In the genomic region with DNA sequence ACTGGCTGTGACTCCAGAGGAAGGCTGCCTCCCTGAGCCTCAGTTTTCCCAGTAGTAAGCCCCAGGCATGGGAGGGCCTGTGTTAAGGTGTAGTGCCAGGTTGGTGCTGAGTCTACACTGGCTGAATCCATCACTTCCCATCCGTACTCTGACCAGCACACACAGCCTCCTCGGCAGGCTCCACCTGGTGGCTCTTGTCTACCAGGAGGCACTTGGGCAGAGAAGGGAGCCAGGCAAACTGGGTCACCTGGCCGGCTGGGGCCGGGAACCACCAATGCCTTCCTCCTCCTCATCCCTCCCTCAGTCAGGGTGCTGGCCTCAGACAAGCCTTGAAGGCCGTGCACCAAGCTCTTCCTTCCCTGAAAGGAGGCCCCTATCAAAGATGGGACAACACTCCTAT, we compare ENCODE assay signal across 21 cellular contexts.
DNase-seq lines count a peak whose midpoint lies in the region; ATAC-seq and TF ChIP-seq lines count a peak whose summit lies in the region.
"Had no signal": no experiment of that assay in that cellular context is flagged by ENCODE, and none has a peak within 500 bp of the region (broad histone marks: within the 10 kb centered on the region; RNA-seq: fewer than 3 reads in every experiment).

No MANE protein-coding gene starts in this region.

- CTCF ChIA-PET in WTC11 (lab: Charles Lee): interaction anchor here (1.2 to 4.9 kb wide), 2 partner anchors 15 to 23 kb away, joined by 4 to 31 read pairs; no protein-coding TSS in a partner anchor

- H3K4me1 Mint-ChIP-seq in WTC11: peaks cover 75% of the 10 kb centered on the region

- H3K4me3 ChIP-seq in BLaER1: no peak overlapping the region
- H3K4me3 ChIP-seq in osteoblast (ENCODE audit: insufficient read depth, low read length): no peak overlapping the region
- H3K4me3 ChIP-seq in SJCRH30: no peak overlapping the region
- H3K4me3 ChIP-seq: MG63 had no signal

- peaks cover 10% of the 10 kb centered on the region for H3K9me3 Mint-ChIP-seq in WTC11

- H2AFZ ChIP-seq in osteoblast (ENCODE audit: low read length): no peak overlapping the region

- H3K27me3 ChIP-seq in BLaER1 (no peaks in the 10 kb centered on the region), foreskin keratinocyte (no peaks in the 10 kb centered on the region), osteoblast (ENCODE audit: insufficient read depth, low read length) (no peaks in the 10 kb centered on the region), SJCRH30 (no peaks in the 10 kb centered on the region)
- H3K27me3 ChIP-seq: MG63 had no signal

- H3K9ac ChIP-seq in BLaER1: 0 out of 2 replicates have a peak overlapping the region, but pooled peaks have one; percentile 8

- peaks cover 16% of the 10 kb centered on the region for H3K36me3 Mint-ChIP-seq in WTC11

- TF ChIP-seq CTCF in WTC11 (IDR thresholded peaks at IDR 0.05): no peak
- peak; percentile 4 for TF ChIP-seq CTCF in foreskin keratinocyte (conservative IDR thresholded peaks at IDR 0.05)
- TF ChIP-seq CTCF in osteoblast (IDR thresholded peaks at IDR 0.05; ENCODE audit: extremely low read depth, low read depth, low read length): no peak

- H3K36me3 ChIP-seq in BLaER1 (peaks cover 96% of the 10 kb centered on the region), osteoblast (ENCODE audit: insufficient read depth, low read length) (no peaks in the 10 kb centered on the region), SJCRH30 (no peaks in the 10 kb centered on the region)
- H3K36me3 ChIP-seq: MG63 had no signal

- ATAC-seq in WTC11 (peak; percentile 7; the same call in 1 of the 2 replicates), foreskin keratinocyte (no peak)
- ATAC-seq: SK-N-SH treated with all-trans-retinoic acid at 6 μM for 48 hours had no signal

- H4K20me1 ChIP-seq in BLaER1: peaks cover 95% of the 10 kb centered on the region
- no peaks in the 10 kb centered on the region for H4K20me1 ChIP-seq in osteoblast (ENCODE audit: insufficient read depth, low read length)

- H3K9me3 ChIP-seq in BLaER1: peaks cover 17% of the 10 kb centered on the region
- H3K9me3 ChIP-seq in osteoblast (ENCODE audit: low read depth, low read length): no peaks in the 10 kb centered on the region
- H3K9me3 ChIP-seq in SJCRH30 (replicated peaks): no peaks in the 10 kb centered on the region

- H3K4me3 Mint-ChIP-seq in WTC11: no peak overlapping the region
- H3K4me3 Mint-ChIP-seq: H9, IgD-negative memory B cell had no signal

- H3K79me2 ChIP-seq in osteoblast (ENCODE audit: insufficient read depth, low read length): no peaks in the 10 kb centered on the region

- H3K4me2 ChIP-seq in BLaER1: peak overlapping the region; percentile 69; the same call in 1 of the 2 replicates
- H3K4me2 ChIP-seq in osteoblast (ENCODE audit: insufficient read depth, low read length): no peak overlapping the region

- POLR2A ChIA-PET in WTC11 (lab: Charles Lee): no interaction called here

- DNase-seq in WTC11 (ENCODE audit: low spot score): no peak
- DNase-seq in foreskin keratinocyte: no peak
- DNase-seq in osteoblast (ENCODE audit: insufficient read length, low spot score, missing footprints): peak; percentile 26
- no peak for DNase-seq in SJCRH30
- no peak for DNase-seq in NCI-H146 (lab: John Stamatoyannopoulos, UW)
- DNase-seq in pons (ENCODE audit: low spot score): no peak
- DNase-seq: DMS79 treated with DMSO at 0.1 percent for 48 hours, H9, Kasumi-1, MG63, NCI-H1048, NCI-H1436, NCI-H2029, NCI-H2171 treated with DMSO at 0.1 percent for 48 hours, NCI-H446, NCI-H526 treated with DMSO at 0.1 percent for 48 hours, OCI-M1, SHP77 treated with DMSO at 0.1 percent for 48 hours had no signal

- H3K27ac ChIP-seq in BLaER1 (no peak overlapping the region; the same call in 1 of the 2 replicates), foreskin keratinocyte (no peak overlapping the region), osteoblast (ENCODE audit: low read depth, low read length) (no peak overlapping the region), SJCRH30 (no peak overlapping the region)

- peaks cover 69% of the 10 kb centered on the region for H3K4me1 ChIP-seq in BLaER1
- peaks cover 10% of the 10 kb centered on the region for H3K4me1 ChIP-seq in foreskin keratinocyte
- H3K4me1 ChIP-seq in osteoblast (ENCODE audit: insufficient read depth, low read length): no peaks in the 10 kb centered on the region
- peaks cover 19% of the 10 kb centered on the region for H3K4me1 ChIP-seq in SJCRH30

- H3K27ac Mint-ChIP-seq in WTC11: no peak overlapping the region
- H3K27ac Mint-ChIP-seq: IgD-negative memory B cell had no signal

- H3K27me3 Mint-ChIP-seq in WTC11 (ENCODE audit: low read depth): peaks cover 2% of the 10 kb centered on the region; the same call in 1 of the 2 replicates
- H3K27me3 Mint-ChIP-seq: IgD-negative memory B cell had no signal

TF ChIP-seq in WTC11, 78 proteins besides CTCF, POLR2A, EP300 and RAD21:
- TF ChIP-seq, protein P1, sequence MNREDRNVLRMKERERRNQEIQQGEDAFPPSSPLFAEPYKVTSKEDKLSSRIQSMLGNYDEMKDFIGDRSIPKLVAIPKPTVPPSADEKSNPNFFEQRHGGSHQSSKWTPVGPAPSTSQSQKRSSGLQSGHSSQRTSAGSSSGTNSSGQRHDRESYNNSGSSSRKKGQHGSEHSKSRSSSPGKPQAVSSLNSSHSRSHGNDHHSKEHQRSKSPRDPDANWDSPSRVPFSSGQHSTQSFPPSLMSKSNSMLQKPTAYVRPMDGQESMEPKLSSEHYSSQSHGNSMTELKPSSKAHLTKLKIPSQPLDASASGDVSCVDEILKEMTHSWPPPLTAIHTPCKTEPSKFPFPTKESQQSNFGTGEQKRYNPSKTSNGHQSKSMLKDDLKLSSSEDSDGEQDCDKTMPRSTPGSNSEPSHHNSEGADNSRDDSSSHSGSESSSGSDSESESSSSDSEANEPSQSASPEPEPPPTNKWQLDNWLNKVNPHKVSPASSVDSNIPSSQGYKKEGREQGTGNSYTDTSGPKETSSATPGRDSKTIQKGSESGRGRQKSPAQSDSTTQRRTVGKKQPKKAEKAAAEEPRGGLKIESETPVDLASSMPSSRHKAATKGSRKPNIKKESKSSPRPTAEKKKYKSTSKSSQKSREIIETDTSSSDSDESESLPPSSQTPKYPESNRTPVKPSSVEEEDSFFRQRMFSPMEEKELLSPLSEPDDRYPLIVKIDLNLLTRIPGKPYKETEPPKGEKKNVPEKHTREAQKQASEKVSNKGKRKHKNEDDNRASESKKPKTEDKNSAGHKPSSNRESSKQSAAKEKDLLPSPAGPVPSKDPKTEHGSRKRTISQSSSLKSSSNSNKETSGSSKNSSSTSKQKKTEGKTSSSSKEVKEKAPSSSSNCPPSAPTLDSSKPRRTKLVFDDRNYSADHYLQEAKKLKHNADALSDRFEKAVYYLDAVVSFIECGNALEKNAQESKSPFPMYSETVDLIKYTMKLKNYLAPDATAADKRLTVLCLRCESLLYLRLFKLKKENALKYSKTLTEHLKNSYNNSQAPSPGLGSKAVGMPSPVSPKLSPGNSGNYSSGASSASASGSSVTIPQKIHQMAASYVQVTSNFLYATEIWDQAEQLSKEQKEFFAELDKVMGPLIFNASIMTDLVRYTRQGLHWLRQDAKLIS (CRISPR knock-in tag; IDR thresholded peaks at IDR 0.05; ENCODE audit: borderline replicate concordance): no peak
- TF ChIP-seq, protein P2, sequence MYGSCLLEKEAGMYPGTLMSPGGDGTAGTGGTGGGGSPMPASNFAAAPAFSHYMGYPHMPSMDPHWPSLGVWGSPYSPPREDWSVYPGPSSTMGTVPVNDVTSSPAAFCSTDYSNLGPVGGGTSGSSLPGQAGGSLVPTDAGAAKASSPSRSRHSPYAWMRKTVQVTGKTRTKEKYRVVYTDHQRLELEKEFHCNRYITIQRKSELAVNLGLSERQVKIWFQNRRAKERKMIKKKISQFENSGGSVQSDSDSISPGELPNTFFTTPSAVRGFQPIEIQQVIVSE (CRISPR knock-in tag; IDR thresholded peaks at IDR 0.05; ENCODE audit: borderline replicate concordance): no peak
- TF ChIP-seq ELF4 (CRISPR knock-in tag; IDR thresholded peaks at IDR 0.05; ENCODE audit: low read depth) (no peak), FOXP1 (CRISPR knock-in tag; IDR thresholded peaks at IDR 0.05; ENCODE audit: borderline replicate concordance) (no peak), GABPB1 (CRISPR knock-in tag; IDR thresholded peaks at IDR 0.05) (no peak), RELA (CRISPR knock-in tag; IDR thresholded peaks at IDR 0.05; ENCODE audit: borderline replicate concordance) (no peak), PRRX2 (CRISPR knock-in tag; IDR thresholded peaks at IDR 0.05) (no peak)
- TF ChIP-seq, protein P3, sequence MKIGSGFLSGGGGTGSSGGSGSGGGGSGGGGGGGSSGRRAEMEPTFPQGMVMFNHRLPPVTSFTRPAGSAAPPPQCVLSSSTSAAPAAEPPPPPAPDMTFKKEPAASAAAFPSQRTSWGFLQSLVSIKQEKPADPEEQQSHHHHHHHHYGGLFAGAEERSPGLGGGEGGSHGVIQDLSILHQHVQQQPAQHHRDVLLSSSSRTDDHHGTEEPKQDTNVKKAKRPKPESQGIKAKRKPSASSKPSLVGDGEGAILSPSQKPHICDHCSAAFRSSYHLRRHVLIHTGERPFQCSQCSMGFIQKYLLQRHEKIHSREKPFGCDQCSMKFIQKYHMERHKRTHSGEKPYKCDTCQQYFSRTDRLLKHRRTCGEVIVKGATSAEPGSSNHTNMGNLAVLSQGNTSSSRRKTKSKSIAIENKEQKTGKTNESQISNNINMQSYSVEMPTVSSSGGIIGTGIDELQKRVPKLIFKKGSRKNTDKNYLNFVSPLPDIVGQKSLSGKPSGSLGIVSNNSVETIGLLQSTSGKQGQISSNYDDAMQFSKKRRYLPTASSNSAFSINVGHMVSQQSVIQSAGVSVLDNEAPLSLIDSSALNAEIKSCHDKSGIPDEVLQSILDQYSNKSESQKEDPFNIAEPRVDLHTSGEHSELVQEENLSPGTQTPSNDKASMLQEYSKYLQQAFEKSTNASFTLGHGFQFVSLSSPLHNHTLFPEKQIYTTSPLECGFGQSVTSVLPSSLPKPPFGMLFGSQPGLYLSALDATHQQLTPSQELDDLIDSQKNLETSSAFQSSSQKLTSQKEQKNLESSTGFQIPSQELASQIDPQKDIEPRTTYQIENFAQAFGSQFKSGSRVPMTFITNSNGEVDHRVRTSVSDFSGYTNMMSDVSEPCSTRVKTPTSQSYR (CRISPR knock-in tag; IDR thresholded peaks at IDR 0.05): no peak
- TF ChIP-seq, protein P4, sequence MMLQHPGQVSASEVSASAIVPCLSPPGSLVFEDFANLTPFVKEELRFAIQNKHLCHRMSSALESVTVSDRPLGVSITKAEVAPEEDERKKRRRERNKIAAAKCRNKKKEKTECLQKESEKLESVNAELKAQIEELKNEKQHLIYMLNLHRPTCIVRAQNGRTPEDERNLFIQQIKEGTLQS (CRISPR knock-in tag; conservative IDR thresholded peaks at IDR 0.05): no peak
